In genomic region chr9:91572044-91572443, GRCh38 we compare ENCODE assay signal across 20 cellular contexts.
DNase-seq lines count a peak whose midpoint lies in the region; ATAC-seq, FAIRE-seq and TF ChIP-seq lines count a peak whose summit lies in the region.
"Had no signal": no experiment of that assay in that cellular context is flagged by ENCODE, and none has a peak within 500 bp of the region (broad histone marks: within the 10 kb centered on the region; RNA-seq: fewer than 3 reads in every experiment).

No MANE protein-coding gene starts in this region.

- WGBS in esophagus muscularis mucosa, result 26% methylated on average over 4 of the region's 4 CpGs
- 39 to 47% (median 41%) methylated on average over 4 of the region's 4 CpGs for WGBS in small intestine, 3 donors

- H3K4me3 Mint-ChIP-seq in neural progenitor cell, result no peak overlapping the region
- H3K4me3 Mint-ChIP-seq in stimulated activated memory B cell treated with anti-CD40 and anti-IgM and Interleukin-4, amounts not matched to agents 10 μg/mL and 1 μg/mL and 100 μg/mL, for 72 hours, result no peak overlapping the region
- H3K4me3 Mint-ChIP-seq: central memory CD8-positive, alpha-beta T cell had no signal

- H2AFZ ChIP-seq in neural progenitor cell (replicated peaks), result no peak overlapping the region

- FAIRE-seq in small intestine (lab: Jason Lieb, UNC), result no peak

- H3K27me3 ChIP-seq in esophagus muscularis mucosa (no peaks in the 10 kb centered on the region), neural progenitor cell (no peaks in the 10 kb centered on the region), small intestine (ENCODE audit: control insufficient read depth in 2 of 2, insufficient read depth in 2 of 2, low read length in 2 of 2) (no peaks in the 10 kb centered on the region)

- H3K9me3 ChIP-seq in esophagus muscularis mucosa, result no peaks in the 10 kb centered on the region
- no peaks in the 10 kb centered on the region for H3K9me3 ChIP-seq in neural progenitor cell (ENCODE audit: low read depth)
- H3K9me3 ChIP-seq in small intestine (ENCODE audit: control insufficient read depth, low read depth), result no peaks in the 10 kb centered on the region
- H3K9me3 ChIP-seq: Caco-2, mucosa of descending colon had no signal

- no peaks in the 10 kb centered on the region for H3K36me3 ChIP-seq in esophagus muscularis mucosa
- H3K36me3 ChIP-seq in neural progenitor cell, result no peaks in the 10 kb centered on the region
- no peaks in the 10 kb centered on the region for H3K36me3 ChIP-seq in small intestine (ENCODE audit: control insufficient read depth in 2 of 2, insufficient read depth in 2 of 2, low read length in 2 of 2)

- DNase-seq in RWPE1 (ENCODE audit: low spot score) (peak; percentile 37), esophagus muscularis mucosa (ENCODE audit: extremely low spot score) (peak; percentile 45), neural progenitor cell (ENCODE audit: low spot score) (peak; percentile 73), small intestine (no peak), medulla oblongata (ENCODE audit: extremely low spot score) (no peak)
- DNase-seq: activated CD4-positive, alpha-beta T cell treated with anti-CD3 and anti-CD28 coated beads for 48 hours; activated naive CD4-positive, alpha-beta T cell treated with anti-CD3 and anti-CD28 coated beads, Interleukin-2, amount 50 U/mL, for 16 hours; activated T-cell treated with anti-CD3 and anti-CD28 coated beads for 4 hours; GF-D8; H7; head of caudate nucleus; mucosa of descending colon; NCI-H1048; posterior cingulate gyrus; T1000 had no signal

- POLR2A ChIA-PET in RWPE1 (lab: Yijun Ruan, JAX; ENCODE audit: low non-redundant PET), result no interaction called here

- ATAC-seq in stimulated activated memory B cell treated with anti-CD40 and anti-IgM and Interleukin-4, amounts not matched to agents 10 μg/mL and 1 μg/mL and 100 μg/mL, for 72 hours, result no peak
- no peak for ATAC-seq in HG03571 (IDR thresholded peaks at IDR 0.05; ENCODE audit: unreplicated experiment)
- ATAC-seq: mucosa of descending colon had no signal

- H3K4me1 ChIP-seq in esophagus muscularis mucosa (peaks cover 0 to 23% (median 17%) of the 10 kb centered on the region in 4 donors), neural progenitor cell (peaks cover 24% of the 10 kb centered on the region), small intestine (ENCODE audit: control insufficient read depth in 2 of 2, insufficient read depth in 1 of 2, low read depth in 1 of 2, low read length in 1 of 2) (no peaks in the 10 kb centered on the region)

- no peak overlapping the region for H3K9ac ChIP-seq in neural progenitor cell

- no peaks in the 10 kb centered on the region for H3K36me3 Mint-ChIP-seq in neural progenitor cell
- no peaks in the 10 kb centered on the region for H3K36me3 Mint-ChIP-seq in stimulated activated memory B cell treated with anti-CD40 and anti-IgM and Interleukin-4, amounts not matched to agents 10 μg/mL and 1 μg/mL and 100 μg/mL, for 72 hours

- TF ChIP-seq EP300 in Ishikawa (IDR thresholded peaks at IDR 0.05; ENCODE audit: borderline replicate concordance) (no peak), esophagus muscularis mucosa (IDR thresholded peaks at IDR 0.05) (no peak)

- H4K20me1 ChIP-seq in neural progenitor cell (ENCODE audit: low read depth), result no peaks in the 10 kb centered on the region

- intact Hi-C loops in esophagus muscularis mucosa (cut with DNase I), result no loop called here

- no peak for TF ChIP-seq CTCF in RWPE1 (conservative IDR thresholded peaks at IDR 0.05; ENCODE audit: low read depth)
- TF ChIP-seq CTCF in esophagus muscularis mucosa (IDR thresholded peaks at IDR 0.05), result no peak
- TF ChIP-seq CTCF in neural progenitor cell (IDR thresholded peaks at IDR 0.05), result no peak

- H3K27ac Mint-ChIP-seq in neural progenitor cell, result peak overlapping the region; percentile 66
- H3K27ac Mint-ChIP-seq in stimulated activated memory B cell treated with anti-CD40 and anti-IgM and Interleukin-4, amounts not matched to agents 10 μg/mL and 1 μg/mL and 100 μg/mL, for 72 hours, result no peak overlapping the region

- peaks cover 1% of the 10 kb centered on the region for H3F3A ChIP-seq in neural progenitor cell (ENCODE audit: low read depth)

- no peaks in the 10 kb centered on the region for H3K79me2 ChIP-seq in neural progenitor cell (ENCODE audit: low read depth)

- no peak for TF ChIP-seq POLR2A in esophagus muscularis mucosa (IDR thresholded peaks at IDR 0.05; ENCODE audit: low read depth)

- TF ChIP-seq RAD21 in Ishikawa (IDR thresholded peaks at IDR 0.05; ENCODE audit: low read depth), result no peak

- peak overlapping the region; percentile 23 for H3K4me2 ChIP-seq in neural progenitor cell

- no peak overlapping the region for H3K4me3 ChIP-seq in esophagus muscularis mucosa
- no peak overlapping the region for H3K4me3 ChIP-seq in neural progenitor cell
- no peak overlapping the region for H3K4me3 ChIP-seq in small intestine (ENCODE audit: low read depth in 1 of 2, low read length in 2 of 2)
- H3K4me3 ChIP-seq: mucosa of descending colon had no signal

- H3K9me3 Mint-ChIP-seq in neural progenitor cell, result peaks cover 5% of the 10 kb centered on the region
- peaks cover 5% of the 10 kb centered on the region for H3K9me3 Mint-ChIP-seq in stimulated activated memory B cell treated with anti-CD40 and anti-IgM and Interleukin-4, amounts not matched to agents 10 μg/mL and 1 μg/mL and 100 μg/mL, for 72 hours
- H3K9me3 Mint-ChIP-seq: central memory CD8-positive, alpha-beta T cell had no signal

- CTCF ChIA-PET in RWPE1 (lab: Yijun Ruan, JAX), result no interaction called here

- H3K27me3 Mint-ChIP-seq in neural progenitor cell (ENCODE audit: insufficient read depth, low read depth), result peaks cover 4% of the 10 kb centered on the region
- H3K27me3 Mint-ChIP-seq in stimulated activated memory B cell treated with anti-CD40 and anti-IgM and Interleukin-4, amounts not matched to agents 10 μg/mL and 1 μg/mL and 100 μg/mL, for 72 hours, result peaks cover 33% of the 10 kb centered on the region

- H3K4me1 Mint-ChIP-seq in neural progenitor cell, result peaks cover 19% of the 10 kb centered on the region
- H3K4me1 Mint-ChIP-seq in stimulated activated memory B cell treated with anti-CD40 and anti-IgM and Interleukin-4, amounts not matched to agents 10 μg/mL and 1 μg/mL and 100 μg/mL, for 72 hours, result no peaks in the 10 kb centered on the region
- H3K4me1 Mint-ChIP-seq: central memory CD8-positive, alpha-beta T cell had no signal

- H3K27ac ChIP-seq in RWPE1 (no peak overlapping the region), esophagus muscularis mucosa (replicated peaks in 1 of 4) (peak overlapping the region in 3 of 4 donors; percentile 11 to 32 (median 28)), neural progenitor cell (no peak overlapping the region), small intestine (ENCODE audit: low read depth in 1 of 2, low read length in 1 of 2) (no peak overlapping the region)

TF ChIP-seq in Ishikawa, 13 proteins besides CTCF, POLR2A, EP300 and RAD21:
- no peak for TF ChIP-seq TAF1 (IDR thresholded peaks at IDR 0.05; ENCODE audit: low read depth)
- peak; percentile 50; the same call in 1 of the 2 replicates for TF ChIP-seq NFIC (IDR thresholded peaks at IDR 0.05)
- peak; percentile 55; the same call in 1 of the 2 replicates for TF ChIP-seq FOXM1 (IDR thresholded peaks at IDR 0.05; ENCODE audit: borderline replicate concordance, low read depth)
TF ChIP-seq in Ishikawa: peak in this region for 2.

Comparison
In these comparisons a context has a peak if more than half of its experiments do, and no peak if none do; other contexts are left out.
1. DNase-seq: peak in RWPE1 (single experiment), esophagus muscularis mucosa (single experiment) and neural progenitor cell (single experiment); none in small intestine (single experiment) and medulla oblongata (single experiment).
2. H3K27ac ChIP-seq: peak in esophagus muscularis mucosa (3 of 4); none in RWPE1 (single experiment), neural progenitor cell (single experiment) and small intestine (0 of 2).